In genomic region chr9:93118863-93119702, GRCh38 we compare ENCODE assay signal across 1 cellular context.
TF ChIP-seq lines count a peak whose summit lies in the region.

No MANE protein-coding gene starts in this region.

TF ChIP-seq in GM23338, 12 proteins besides CTCF, POLR2A, EP300 and RAD21:
- TF ChIP-seq ZNF462 (CRISPR knock-in tag; IDR thresholded peaks at IDR 0.05), result no peak
